Comparison of ENCODE assay signal across 8 cellular contexts in genomic region chr3:14123308-14124222, GRCh38. TPM values are rescaled to one million over a fixed set of nuclear protein-coding genes. Genes with fewer than 3 reads are reported as not detected.
DNase-seq lines count a peak whose midpoint lies in the region; ATAC-seq and TF ChIP-seq lines count a peak whose summit lies in the region.

No MANE protein-coding gene starts in this region.

- H3K9me3 ChIP-seq in lung (ENCODE audit: control insufficient read depth in 2 of 2, insufficient read depth in 1 of 2, low read length in 1 of 2) = no peaks in the 10 kb centered on the region
- H3K9me3 ChIP-seq in upper lobe of left lung = no peaks in the 10 kb centered on the region

- in situ Hi-C loops in astrocyte of the cerebellum (cut with HindIII; ENCODE audit: low sequenced_read_pairs) = no loop called here

- ATAC-seq in lung (ENCODE audit: insufficient read depth, low FRiP score) = no peak
- no peak for ATAC-seq in upper lobe of left lung (ENCODE audit: low FRiP score in 2 of 2)

- 51 to 60% methylated on average over 15 of the region's 15 CpGs for WGBS in lung, 2 donors
- WGBS in upper lobe of left lung, 2 donors = 53 to 78% methylated on average over 9 to 15 of the region's 15 CpGs

- H3K27me3 ChIP-seq in lung (ENCODE audit: control insufficient read depth, insufficient read depth) = no peaks in the 10 kb centered on the region
- no peaks in the 10 kb centered on the region for H3K27me3 ChIP-seq in upper lobe of left lung

- DNase-seq in activated naive CD4-positive, alpha-beta T cell treated with anti-CD3 and anti-CD28 coated beads, Interleukin-2, amount 10 ng/mL, durations not matched to agents 7 days and 5 days = no peak
- DNase-seq in activated naive CD4-positive, alpha-beta T cell (lab: John Stamatoyannopoulos, UW) = no peak
- DNase-seq in astrocyte of the cerebellum (ENCODE audit: low read depth) (no peak), lung (ENCODE audit: low spot score) (no peak), upper lobe of left lung (no peak), middle frontal gyrus (ENCODE audit: extremely low spot score, low spot score) (no peak), NCI-H2107 treated with DMSO at 0.1 percent for 48 hours (lab: John Stamatoyannopoulos, UW; ENCODE audit: unreplicated experiment) (no peak), dedifferentiated amniotic fluid mesenchymal stem cell (ENCODE audit: extremely low spot score) (no peak)

- H3K27me3 Mint-ChIP-seq in activated naive CD4-positive, alpha-beta T cell treated with anti-CD3 and anti-CD28 coated beads, Interleukin-2, amount 10 ng/mL, durations not matched to agents 7 days and 5 days = no peaks in the 10 kb centered on the region

- peak overlapping the region; percentile 95 for H3K4me3 Mint-ChIP-seq in activated naive CD4-positive, alpha-beta T cell treated with anti-CD3 and anti-CD28 coated beads, Interleukin-2, amount 10 ng/mL, durations not matched to agents 7 days and 5 days

- H3K27ac ChIP-seq in lung (ENCODE audit: low read depth in 1 of 2, low read length in 1 of 2) (peak overlapping the region; percentile 90 to 91), upper lobe of left lung (peak overlapping the region; percentile 90 to 98 (median 96))

- TF ChIP-seq POLR2A in upper lobe of left lung (IDR thresholded peaks at IDR 0.05) = no peak

- H3K36me3 Mint-ChIP-seq in activated naive CD4-positive, alpha-beta T cell treated with anti-CD3 and anti-CD28 coated beads, Interleukin-2, amount 10 ng/mL, durations not matched to agents 7 days and 5 days = peaks cover 34% of the 10 kb centered on the region

- peaks cover 7 to 29% of the 10 kb centered on the region in 2 donors for H3K4me1 ChIP-seq in lung (ENCODE audit: control insufficient read depth in 2 of 2, insufficient read depth in 2 of 2, low read length in 2 of 2)
- peaks cover 32 to 50% (median 37%) of the 10 kb centered on the region in 4 donors for H3K4me1 ChIP-seq in upper lobe of left lung

- no peaks in the 10 kb centered on the region for H3K9me3 Mint-ChIP-seq in activated naive CD4-positive, alpha-beta T cell treated with anti-CD3 and anti-CD28 coated beads, Interleukin-2, amount 10 ng/mL, durations not matched to agents 7 days and 5 days

- H3K36me3 ChIP-seq in lung (ENCODE audit: control insufficient read depth in 2 of 2, insufficient read depth in 2 of 2, low read length in 2 of 2) (peaks cover 0 to 7% of the 10 kb centered on the region in 2 donors), upper lobe of left lung (peaks cover 0 to 13% (median 3%) of the 10 kb centered on the region in 4 donors)

- CTCF ChIA-PET in activated naive CD4-positive, alpha-beta T cell treated with anti-CD3 and anti-CD28 coated beads, Interleukin-2, amount 10 ng/mL, durations not matched to agents 7 days and 5 days (lab: Charles Lee) = interaction anchor here (1.0 to 3.6 kb wide), 5 partner anchors 10 to 242 kb away, joined by 3 to 22 read pairs (median 15); partner anchors contain the start of gene LSM3

- TF ChIP-seq CTCF in astrocyte of the cerebellum (IDR thresholded peaks at IDR 0.05; ENCODE audit: low read depth, low read length, missing control alignments) (no peak), lung (IDR thresholded peaks at IDR 0.05; ENCODE audit: control extremely low read depth, extremely low read depth) (no peak), upper lobe of left lung (IDR thresholded peaks at IDR 0.05) (no peak)

- H3K27ac Mint-ChIP-seq in activated naive CD4-positive, alpha-beta T cell treated with anti-CD3 and anti-CD28 coated beads, Interleukin-2, amount 10 ng/mL, durations not matched to agents 7 days and 5 days = peak overlapping the region; percentile 95

- H3K4me3 ChIP-seq in astrocyte of the cerebellum (ENCODE audit: low read depth, low read length) (peak overlapping the region; percentile 87), lung (peak overlapping the region; percentile 78), upper lobe of left lung (peak overlapping the region; percentile 63 to 84 (median 75))

- TF ChIP-seq EP300 in upper lobe of left lung (IDR thresholded peaks at IDR 0.05) = no peak

- peaks cover 54% of the 10 kb centered on the region for H3K4me1 Mint-ChIP-seq in activated naive CD4-positive, alpha-beta T cell treated with anti-CD3 and anti-CD28 coated beads, Interleukin-2, amount 10 ng/mL, durations not matched to agents 7 days and 5 days

RNA-seq across cellular contexts. Expression of gene CHCHD4, which starts 1.1 kb away (rescaled TPM):
- total RNA-seq in lung = 1 to 10 TPM; 8.8 to 9.2 TPM
- 10 to 100 TPM in 1 of 2 donors, 1 to 10 TPM in 1; 8.9 to 14.0 TPM for polyA plus RNA-seq in lung
- total RNA-seq in upper lobe of left lung = 10 to 100 TPM in 3 of 6 donors, 1 to 10 TPM in 3; 2.1 to 13.2 (median 10.5) TPM

RNA-seq across cellular contexts. Expression of gene TMEM43, which starts 1.3 kb away (rescaled TPM):
- 100 to 1,000 TPM in 1 of 2 donors, 10 to 100 TPM in 1; 69.1 to 104 TPM for total RNA-seq in lung
- polyA plus RNA-seq in lung = 10 to 100 TPM; 44.3 to 79.9 TPM
- total RNA-seq in upper lobe of left lung = 100 to 1,000 TPM in 2 of 6 donors, 10 to 100 TPM in 4; 48.2 to 158 (median 87.7) TPM

RNA-seq across cellular contexts. Expression of gene XPC, which starts 54.8 kb away (rescaled TPM):
- 10 to 100 TPM; 27.7 to 31.9 TPM for total RNA-seq in lung
- 10 to 100 TPM; 16.4 to 19.7 TPM for polyA plus RNA-seq in lung
- total RNA-seq in upper lobe of left lung = 10 to 100 TPM; 33.8 to 87.0 (median 46.6) TPM

RNA-seq across cellular contexts. Expression of gene LSM3, which starts 55.1 kb away (rescaled TPM):
- total RNA-seq in lung (10 to 100 TPM in 1 of 2 donors, 1 to 10 TPM in 1; 6.4 to 10.3 TPM), upper lobe of left lung (10 to 100 TPM in 1 of 6 donors, 1 to 10 TPM in 5; 2.1 to 10.3 (median 8.6) TPM)
- 1 to 10 TPM; 9.8 to 9.9 TPM for polyA plus RNA-seq in lung
